4 cellular contexts compared by ENCODE assay signal in genomic region chr16:12930881-12931280, GRCh38. TPM values are rescaled to one million over a fixed set of nuclear protein-coding genes. Genes with fewer than 3 reads are reported as not detected.
"Had no signal": no experiment of that assay in that cellular context is flagged by ENCODE, and none has a peak within 500 bp of the region (broad histone marks: within the 10 kb centered on the region; RNA-seq: fewer than 3 reads in every experiment).

No MANE protein-coding gene starts in this region.

- H3K4me1 Mint-ChIP-seq: IgD-negative memory B cell had no signal

- H3K4me3 Mint-ChIP-seq: IgD-negative memory B cell had no signal

- DNase-seq: IMR-90, KBM-7, KG1 had no signal

- H3K36me3 Mint-ChIP-seq: IgD-negative memory B cell had no signal

- H3K27ac Mint-ChIP-seq: IgD-negative memory B cell had no signal

RNA-seq across cellular contexts. Expression of gene SHISA9, which starts 29.5 kb away (rescaled TPM):
- polyA plus RNA-seq: IgD-negative memory B cell, IMR-90 had no signal
